In genomic region chr12:130538343-130539095, GRCh38 we compare ENCODE assay signal across 24 cellular contexts.
DNase-seq lines count a peak whose midpoint lies in the region; ATAC-seq and TF ChIP-seq lines count a peak whose summit lies in the region.
"Had no signal": no experiment of that assay in that cellular context is flagged by ENCODE, and none has a peak within 500 bp of the region (broad histone marks: within the 10 kb centered on the region; RNA-seq: fewer than 3 reads in every experiment).

No MANE protein-coding gene starts in this region.

- peak overlapping the region; percentile 54 for H3K4me3 ChIP-seq in trophoblast cell (ENCODE audit: low read depth, low read length)
- H3K4me3 ChIP-seq: A549; BLaER1 treated with 17β-estradiol and CSF1 and Interleukin-3, amounts not matched to agents 10 nM and 100 nM; GM12878; HAP-1 had no signal

- H2BK5ac ChIP-seq in trophoblast cell (ENCODE audit: low read depth, low read length, poor library complexity), result no peak overlapping the region

- no peak overlapping the region for H3K27ac Mint-ChIP-seq in WTC11
- no peak overlapping the region for H3K27ac Mint-ChIP-seq in activated CD4-positive, alpha-beta memory T cell treated with anti-CD3 and anti-CD28 coated beads for 36 hours
- H3K27ac Mint-ChIP-seq: CD14-positive monocyte; CD4-positive, alpha-beta T cell; CD8-positive, alpha-beta memory T cell; HFFc6 had no signal

- H3K9me3 ChIP-seq in trophoblast cell (ENCODE audit: insufficient read depth, low read depth, low read length), result peaks cover 10% of the 10 kb centered on the region
- H3K9me3 ChIP-seq: A549, HAP-1 had no signal

- H3K36me3 Mint-ChIP-seq in WTC11, result no peaks in the 10 kb centered on the region
- no peaks in the 10 kb centered on the region for H3K36me3 Mint-ChIP-seq in activated CD4-positive, alpha-beta memory T cell treated with anti-CD3 and anti-CD28 coated beads for 36 hours
- H3K36me3 Mint-ChIP-seq: CD14-positive monocyte; CD8-positive, alpha-beta memory T cell had no signal

- H3K79me2 ChIP-seq in trophoblast cell (ENCODE audit: control insufficient read depth, insufficient read depth, low read length, poor library complexity), result no peaks in the 10 kb centered on the region

- H3K4ac ChIP-seq in trophoblast cell (ENCODE audit: low read depth, low read length), result no peak overlapping the region

- POLR2A ChIA-PET in WTC11 (lab: Charles Lee), result no interaction called here
- POLR2A ChIA-PET in activated CD4-positive, alpha-beta memory T cell treated with anti-CD3 and anti-CD28 coated beads for 36 hours (lab: Charles Lee), result no interaction called here

- no peak overlapping the region for H3K4me2 ChIP-seq in trophoblast cell (ENCODE audit: low read length)
- H3K4me2 ChIP-seq: A549; BLaER1 treated with 17β-estradiol and CSF1 and Interleukin-3, amounts not matched to agents 10 nM and 100 nM had no signal

- H3K4me1 Mint-ChIP-seq in WTC11, result peaks cover 6% of the 10 kb centered on the region
- H3K4me1 Mint-ChIP-seq in activated CD4-positive, alpha-beta memory T cell treated with anti-CD3 and anti-CD28 coated beads for 36 hours (ENCODE audit: low read depth), result no peaks in the 10 kb centered on the region
- H3K4me1 Mint-ChIP-seq: CD14-positive monocyte; CD8-positive, alpha-beta memory T cell had no signal

- no peak overlapping the region for H3K9ac ChIP-seq in trophoblast cell (ENCODE audit: low read length)
- H3K9ac ChIP-seq: BLaER1 treated with 17β-estradiol and CSF1 and Interleukin-3, amounts not matched to agents 10 nM and 100 nM had no signal

- H4K91ac ChIP-seq in trophoblast cell (ENCODE audit: low read depth, low read length), result no peak overlapping the region

- no peaks in the 10 kb centered on the region; the same call in 1 of the 2 replicates for H3K27me3 Mint-ChIP-seq in WTC11 (ENCODE audit: low read depth)
- no peaks in the 10 kb centered on the region for H3K27me3 Mint-ChIP-seq in activated CD4-positive, alpha-beta memory T cell treated with anti-CD3 and anti-CD28 coated beads for 36 hours
- H3K27me3 Mint-ChIP-seq: CD4-positive, alpha-beta T cell had no signal

- H3K4me3 Mint-ChIP-seq in WTC11, result no peak overlapping the region
- no peak overlapping the region for H3K4me3 Mint-ChIP-seq in activated CD4-positive, alpha-beta memory T cell treated with anti-CD3 and anti-CD28 coated beads for 36 hours
- H3K4me3 Mint-ChIP-seq: CD4-positive, alpha-beta T cell; CD8-positive, alpha-beta memory T cell; HFFc6 had no signal

- no peak overlapping the region for H2BK12ac ChIP-seq in trophoblast cell (ENCODE audit: low read length)

- H3K14ac ChIP-seq in trophoblast cell (ENCODE audit: low read length), result no peak overlapping the region

- CTCF ChIA-PET in WTC11 (lab: Charles Lee), result no interaction called here
- CTCF ChIA-PET in activated CD4-positive, alpha-beta memory T cell treated with anti-CD3 and anti-CD28 coated beads for 36 hours (lab: Charles Lee), result no interaction called here

- DNase-seq in WTC11 (ENCODE audit: low spot score) (no peak), head of caudate nucleus (peak in 37 of 42 donors; percentile 19 to 86 (median 60)), trophoblast cell (no peak), superior temporal gyrus (ENCODE audit: extremely low spot score) (peak; percentile 38), kidney tubule cell (ENCODE audit: low spot score) (no peak)
- no peak for DNase-seq in activated CD4-positive, alpha-beta memory T cell treated with anti-CD3 and anti-CD28 coated beads for 36 hours
- DNase-seq: 8988T; ACHN; AML-193; BE2C; CD4-positive, alpha-beta T cell; CD8-positive, alpha-beta memory T cell; DMS 273 treated with DMSO at 0.1 percent for 48 hours; DMS79; EL; GDM1; GOT3; HFFc6 had no signal

- H3K27me3 ChIP-seq in trophoblast cell (ENCODE audit: insufficient read depth, low read length), result no peaks in the 10 kb centered on the region
- H3K27me3 ChIP-seq: BE2C; BLaER1 treated with 17β-estradiol and CSF1 and Interleukin-3, amounts not matched to agents 10 nM and 100 nM had no signal

- WGBS in trophoblast cell (ENCODE audit: extremely low coverage, insufficient coverage, insufficient read length), result no CpG with 5 or more reads among the region's 17 CpGs

- H4K12ac ChIP-seq in trophoblast cell (ENCODE audit: low read depth, low read length), result no peak overlapping the region

- peaks cover 29% of the 10 kb centered on the region for H3K9me3 Mint-ChIP-seq in WTC11
- H3K9me3 Mint-ChIP-seq in activated CD4-positive, alpha-beta memory T cell treated with anti-CD3 and anti-CD28 coated beads for 36 hours, result peaks cover 24% of the 10 kb centered on the region

- no peak overlapping the region for H3K27ac ChIP-seq in trophoblast cell (ENCODE audit: low read depth, low read length)
- H3K27ac ChIP-seq: A549; BLaER1 treated with 17β-estradiol and CSF1 and Interleukin-3, amounts not matched to agents 10 nM and 100 nM had no signal

- H3K79me1 ChIP-seq in trophoblast cell (ENCODE audit: low read length), result no peaks in the 10 kb centered on the region

- no peak overlapping the region for H2AK5ac ChIP-seq in trophoblast cell (ENCODE audit: low read length)

- intact Hi-C loops in head of caudate nucleus (cut with DNase I), result no loop called here
- intact Hi-C loops in activated CD4-positive, alpha-beta memory T cell treated with anti-CD3 and anti-CD28 coated beads for 36 hours (cut with micrococcal nuclease), result no loop called here

- H2BK120ac ChIP-seq in trophoblast cell (ENCODE audit: insufficient read depth, low read length, poor library complexity), result no peak overlapping the region

- H4K8ac ChIP-seq in trophoblast cell (ENCODE audit: low read depth, low read length), result no peak overlapping the region

- no peak overlapping the region for H2AFZ ChIP-seq in trophoblast cell (ENCODE audit: insufficient read depth, low read length, poor library complexity)

- TF ChIP-seq CTCF in WTC11 (IDR thresholded peaks at IDR 0.05), result no peak

- no peaks in the 10 kb centered on the region for H3K36me3 ChIP-seq in trophoblast cell (ENCODE audit: control insufficient read depth in 1 of 2, insufficient read depth in 2 of 2, low read length in 2 of 2)
- H3K36me3 ChIP-seq: BLaER1 treated with 17β-estradiol and CSF1 and Interleukin-3, amounts not matched to agents 10 nM and 100 nM; HAP-1 had no signal

- no peak overlapping the region for H3K23ac ChIP-seq in trophoblast cell (ENCODE audit: low read length)

- H3K18ac ChIP-seq in trophoblast cell (ENCODE audit: low read length), result no peak overlapping the region

- H3K4me1 ChIP-seq in trophoblast cell (ENCODE audit: control insufficient read depth in 1 of 2, insufficient read depth in 2 of 2, low read length in 2 of 2), result no peaks in the 10 kb centered on the region
- H3K4me1 ChIP-seq: A549, HAP-1 had no signal

- peak; percentile 26; the same call in 1 of the 2 replicates for ATAC-seq in WTC11
- no peak for ATAC-seq in GM18907 (IDR thresholded peaks at IDR 0.05; ENCODE audit: unreplicated experiment)
- ATAC-seq: A549, GM12878 had no signal

TF ChIP-seq in WTC11, 78 proteins besides CTCF, POLR2A, EP300 and RAD21 (continues in another document):
- TF ChIP-seq ZNF281 (CRISPR knock-in tag; IDR thresholded peaks at IDR 0.05) (no peak), HMGXB4 (CRISPR knock-in tag; IDR thresholded peaks at IDR 0.05) (no peak), MLX (CRISPR knock-in tag; IDR thresholded peaks at IDR 0.05) (no peak), GRHL2 (CRISPR knock-in tag; IDR thresholded peaks at IDR 0.05; ENCODE audit: insufficient replicate concordance, severe bottlenecking) (no peak), MYBL2 (CRISPR knock-in tag; IDR thresholded peaks at IDR 0.05) (no peak), IRF2 (CRISPR knock-in tag; IDR thresholded peaks at IDR 0.05; ENCODE audit: borderline replicate concordance, low read depth) (no peak), JAZF1 (CRISPR knock-in tag; IDR thresholded peaks at IDR 0.05) (no peak)

Comparison
In these comparisons a context has a peak if more than half of its experiments do, and no peak if none do; other contexts are left out.
1. DNase-seq: peak in head of caudate nucleus (37 of 42) and superior temporal gyrus (single experiment); none in WTC11 (single experiment), trophoblast cell (0 of 2), activated CD4-positive, alpha-beta memory T cell treated with anti-CD3 and anti-CD28 coated beads for 36 hours (single experiment) and kidney tubule cell (single experiment).